ENCODE assay signal across 1 cellular context in genomic region chr2:238233625-238234024, GRCh38.
TF ChIP-seq lines count a peak whose summit lies in the region.

No MANE protein-coding gene starts in this region.

TF ChIP-seq in GM12878, 131 proteins besides CTCF, POLR2A, EP300 and RAD21:
- TF ChIP-seq IRF5 (IDR thresholded peaks at IDR 0.05; ENCODE audit: borderline replicate concordance) (no peak), KDM1A (IDR thresholded peaks at IDR 0.05; ENCODE audit: borderline replicate concordance) (no peak), ESRRA (IDR thresholded peaks at IDR 0.05; ENCODE audit: low read length) (no peak), SPI1 (IDR thresholded peaks at IDR 0.05; ENCODE audit: borderline replicate concordance, insufficient read depth, low read depth, low read length) (no peak), POU2F2 (IDR thresholded peaks at IDR 0.05; ENCODE audit: borderline replicate concordance, low read depth, low read length) (no peak), POLR2AphosphoS2 (IDR thresholded peaks at IDR 0.05; ENCODE audit: low read depth, low read length) (no peak), PKNOX1 (IDR thresholded peaks at IDR 0.05) (no peak), ZNF274 (IDR thresholded peaks at IDR 0.05; ENCODE audit: insufficient read depth, insufficient read length) (no peak), MTA2 (IDR thresholded peaks at IDR 0.05; ENCODE audit: low read depth) (no peak), PBX3 (IDR thresholded peaks at IDR 0.05; ENCODE audit: insufficient replicate concordance, low read depth, low read length) (no peak), YBX1 (IDR thresholded peaks at IDR 0.05) (no peak), KAT2A (conservative IDR thresholded peaks at IDR 0.05; ENCODE audit: control insufficient read depth, low read depth, low read length) (no peak), PAX8 (IDR thresholded peaks at IDR 0.05) (no peak), ZSCAN29 (IDR thresholded peaks at IDR 0.05) (no peak), ZZZ3 (IDR thresholded peaks at IDR 0.05; ENCODE audit: control insufficient read depth, insufficient read length, low read depth) (no peak), MYC (IDR thresholded peaks at IDR 0.05; ENCODE audit: insufficient read depth, insufficient read length, insufficient replicate concordance, low read length, severe bottlenecking) (no peak)
- TF ChIP-seq, protein P1, sequence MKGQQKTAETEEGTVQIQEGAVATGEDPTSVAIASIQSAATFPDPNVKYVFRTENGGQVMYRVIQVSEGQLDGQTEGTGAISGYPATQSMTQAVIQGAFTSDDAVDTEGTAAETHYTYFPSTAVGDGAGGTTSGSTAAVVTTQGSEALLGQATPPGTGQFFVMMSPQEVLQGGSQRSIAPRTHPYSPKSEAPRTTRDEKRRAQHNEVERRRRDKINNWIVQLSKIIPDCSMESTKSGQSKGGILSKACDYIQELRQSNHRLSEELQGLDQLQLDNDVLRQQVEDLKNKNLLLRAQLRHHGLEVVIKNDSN (IDR thresholded peaks at IDR 0.05; ENCODE audit: borderline replicate concordance, extremely low read length, insufficient read depth, low read depth, low read length), result no peak
- TF ChIP-seq, protein P2, sequence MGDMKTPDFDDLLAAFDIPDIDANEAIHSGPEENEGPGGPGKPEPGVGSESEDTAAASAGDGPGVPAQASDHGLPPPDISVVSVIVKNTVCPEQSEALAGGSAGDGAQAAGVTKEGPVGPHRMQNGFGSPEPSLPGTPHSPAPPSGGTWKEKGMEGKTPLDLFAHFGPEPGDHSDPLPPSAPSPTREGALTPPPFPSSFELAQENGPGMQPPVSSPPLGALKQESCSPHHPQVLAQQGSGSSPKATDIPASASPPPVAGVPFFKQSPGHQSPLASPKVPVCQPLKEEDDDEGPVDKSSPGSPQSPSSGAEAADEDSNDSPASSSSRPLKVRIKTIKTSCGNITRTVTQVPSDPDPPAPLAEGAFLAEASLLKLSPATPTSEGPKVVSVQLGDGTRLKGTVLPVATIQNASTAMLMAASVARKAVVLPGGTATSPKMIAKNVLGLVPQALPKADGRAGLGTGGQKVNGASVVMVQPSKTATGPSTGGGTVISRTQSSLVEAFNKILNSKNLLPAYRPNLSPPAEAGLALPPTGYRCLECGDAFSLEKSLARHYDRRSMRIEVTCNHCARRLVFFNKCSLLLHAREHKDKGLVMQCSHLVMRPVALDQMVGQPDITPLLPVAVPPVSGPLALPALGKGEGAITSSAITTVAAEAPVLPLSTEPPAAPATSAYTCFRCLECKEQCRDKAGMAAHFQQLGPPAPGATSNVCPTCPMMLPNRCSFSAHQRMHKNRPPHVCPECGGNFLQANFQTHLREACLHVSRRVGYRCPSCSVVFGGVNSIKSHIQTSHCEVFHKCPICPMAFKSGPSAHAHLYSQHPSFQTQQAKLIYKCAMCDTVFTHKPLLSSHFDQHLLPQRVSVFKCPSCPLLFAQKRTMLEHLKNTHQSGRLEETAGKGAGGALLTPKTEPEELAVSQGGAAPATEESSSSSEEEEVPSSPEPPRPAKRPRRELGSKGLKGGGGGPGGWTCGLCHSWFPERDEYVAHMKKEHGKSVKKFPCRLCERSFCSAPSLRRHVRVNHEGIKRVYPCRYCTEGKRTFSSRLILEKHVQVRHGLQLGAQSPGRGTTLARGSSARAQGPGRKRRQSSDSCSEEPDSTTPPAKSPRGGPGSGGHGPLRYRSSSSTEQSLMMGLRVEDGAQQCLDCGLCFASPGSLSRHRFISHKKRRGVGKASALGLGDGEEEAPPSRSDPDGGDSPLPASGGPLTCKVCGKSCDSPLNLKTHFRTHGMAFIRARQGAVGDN (IDR thresholded peaks at IDR 0.05), result no peak
- TF ChIP-seq, protein P3, sequence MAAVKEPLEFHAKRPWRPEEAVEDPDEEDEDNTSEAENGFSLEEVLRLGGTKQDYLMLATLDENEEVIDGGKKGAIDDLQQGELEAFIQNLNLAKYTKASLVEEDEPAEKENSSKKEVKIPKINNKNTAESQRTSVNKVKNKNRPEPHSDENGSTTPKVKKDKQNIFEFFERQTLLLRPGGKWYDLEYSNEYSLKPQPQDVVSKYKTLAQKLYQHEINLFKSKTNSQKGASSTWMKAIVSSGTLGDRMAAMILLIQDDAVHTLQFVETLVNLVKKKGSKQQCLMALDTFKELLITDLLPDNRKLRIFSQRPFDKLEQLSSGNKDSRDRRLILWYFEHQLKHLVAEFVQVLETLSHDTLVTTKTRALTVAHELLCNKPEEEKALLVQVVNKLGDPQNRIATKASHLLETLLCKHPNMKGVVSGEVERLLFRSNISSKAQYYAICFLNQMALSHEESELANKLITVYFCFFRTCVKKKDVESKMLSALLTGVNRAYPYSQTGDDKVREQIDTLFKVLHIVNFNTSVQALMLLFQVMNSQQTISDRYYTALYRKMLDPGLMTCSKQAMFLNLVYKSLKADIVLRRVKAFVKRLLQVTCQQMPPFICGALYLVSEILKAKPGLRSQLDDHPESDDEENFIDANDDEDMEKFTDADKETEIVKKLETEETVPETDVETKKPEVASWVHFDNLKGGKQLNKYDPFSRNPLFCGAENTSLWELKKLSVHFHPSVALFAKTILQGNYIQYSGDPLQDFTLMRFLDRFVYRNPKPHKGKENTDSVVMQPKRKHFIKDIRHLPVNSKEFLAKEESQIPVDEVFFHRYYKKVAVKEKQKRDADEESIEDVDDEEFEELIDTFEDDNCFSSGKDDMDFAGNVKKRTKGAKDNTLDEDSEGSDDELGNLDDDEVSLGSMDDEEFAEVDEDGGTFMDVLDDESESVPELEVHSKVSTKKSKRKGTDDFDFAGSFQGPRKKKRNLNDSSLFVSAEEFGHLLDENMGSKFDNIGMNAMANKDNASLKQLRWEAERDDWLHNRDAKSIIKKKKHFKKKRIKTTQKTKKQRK (IDR thresholded peaks at IDR 0.05; ENCODE audit: low read depth, low read length), result no peak
